ENCODE assay signal across 8 cellular contexts in genomic region chr19:45769054-45769782, GRCh38. TPM values are rescaled to one million over a fixed set of nuclear protein-coding genes. Genes with fewer than 3 reads are reported as not detected.
DNase-seq lines count a peak whose midpoint lies in the region; ATAC-seq and TF ChIP-seq lines count a peak whose summit lies in the region.

SIX5 (minus strand) TSS chr19:45769252; CDS start chr19:45768844, 408 bp downstream.

- H3K36me3 Mint-ChIP-seq in activated CD4-positive, alpha-beta T cell treated with anti-CD3 and anti-CD28 coated beads for 36 hours (ENCODE audit: low read depth): peaks cover 3% of the 10 kb centered on the region

- peaks cover 2% of the 10 kb centered on the region for H3K27me3 ChIP-seq in layer of hippocampus (ENCODE audit: control insufficient read depth, insufficient read depth, low read length)

- H3K27ac Mint-ChIP-seq in activated CD4-positive, alpha-beta T cell treated with anti-CD3 and anti-CD28 coated beads for 36 hours: peak within 1 kb of the TSS; percentile 78

- POLR2A ChIA-PET in activated CD4-positive, alpha-beta T cell treated with anti-CD3 and anti-CD28 coated beads for 36 hours (lab: Charles Lee): interaction anchor here (0.5 to 2.5 kb wide), 9 partner anchors 10 to 576 kb away, joined by 3 to 11 read pairs (median 5); partner anchors contain the start of genes DMWD and QPCTL

- peak; percentile 50 for ATAC-seq in GM19025 (IDR thresholded peaks at IDR 0.05; ENCODE audit: low read depth, unreplicated experiment)
- ATAC-seq in HG03280 (IDR thresholded peaks at IDR 0.05; ENCODE audit: unreplicated experiment): peak; percentile 61
- ATAC-seq in activated CD4-positive, alpha-beta T cell treated with anti-CD3 and anti-CD28 coated beads for 36 hours: peak; percentile 80

- DNase-seq in AG09319 (ENCODE audit: extremely low read depth, low read depth) (peak; percentile 98), NCI-H446 (lab: John Stamatoyannopoulos, UW) (peak; percentile 95 to 99)
- DNase-seq in activated CD4-positive, alpha-beta T cell treated with anti-CD3 and anti-CD28 coated beads for 36 hours: peak; percentile 99
- DNase-seq in stimulated activated CD4-positive, alpha-beta T cell treated with anti-CD3 and anti-CD28 coated beads, Interleukin-1b, Interleukin-23, amount 100 ng/mL, for 24 hours (ENCODE audit: low read depth in 4 of 4, low spot score in 1 of 4): peak; percentile 82 to 96 (median 89)

- intact Hi-C loops in activated CD4-positive, alpha-beta T cell treated with anti-CD3 and anti-CD28 coated beads for 36 hours (cut with DNase I, micrococcal nuclease): loop anchor here (1.0 to 5.0 kb wide), 10 partner anchors 39 to 363 kb away; partner anchors contain the start of genes CCDC61 (in 1 of the 2), FBXO46 (in 1 of the 2), IRF2BP1 (in 1 of the 2) and MYPOP (in 1 of the 2)

- peak within 1 kb of the TSS; percentile 78 for H3K4me3 Mint-ChIP-seq in activated CD4-positive, alpha-beta T cell treated with anti-CD3 and anti-CD28 coated beads for 36 hours

- CTCF ChIA-PET in activated CD4-positive, alpha-beta T cell treated with anti-CD3 and anti-CD28 coated beads for 36 hours (lab: Charles Lee): interaction anchor here (0.5 to 7.5 kb wide), 20 partner anchors 10 to 259 kb away, joined by 3 to 126 read pairs (median 4); partner anchors contain the start of genes CCDC61, DMWD, FBXO46 and IRF2BP1

- H3K27ac ChIP-seq in cingulate gyrus (ENCODE audit: low read depth, low read length) (peak within 1 kb of the TSS; percentile 96), layer of hippocampus (ENCODE audit: low read depth, low read length) (peak within 1 kb of the TSS; percentile 96)

- H3K9me3 Mint-ChIP-seq in activated CD4-positive, alpha-beta T cell treated with anti-CD3 and anti-CD28 coated beads for 36 hours (ENCODE audit: low read depth): no peaks in the 10 kb centered on the region

- H3K4me1 Mint-ChIP-seq in activated CD4-positive, alpha-beta T cell treated with anti-CD3 and anti-CD28 coated beads for 36 hours: peaks cover 10% of the 10 kb centered on the region

- peaks cover 10% of the 10 kb centered on the region for H3K27me3 Mint-ChIP-seq in activated CD4-positive, alpha-beta T cell treated with anti-CD3 and anti-CD28 coated beads for 36 hours

- no peak for TF ChIP-seq CTCF in AG09319 (IDR thresholded peaks at IDR 0.05; ENCODE audit: low read depth, low read length)

RNA-seq across cellular contexts. Expression of gene SIX5, which starts in this region (rescaled TPM):
- total RNA-seq in activated CD4-positive, alpha-beta T cell treated with anti-CD3 and anti-CD28 coated beads for 36 hours: 1 to 10 TPM; 2.0 to 2.2 TPM

Comparison
In these comparisons a context has a peak if more than half of its experiments do, and no peak if none do; other contexts are left out.
1. Peak in every context shown above with its lines: DNase-seq, ATAC-seq and H3K27ac ChIP-seq.